10 cellular contexts compared by ENCODE assay signal in genomic region chrX:149830192-149830873, GRCh38. TPM values are rescaled to one million over a fixed set of nuclear protein-coding genes. Genes with fewer than 3 reads are reported as not detected.
DNase-seq lines count a peak whose midpoint lies in the region; ATAC-seq, FAIRE-seq and TF ChIP-seq lines count a peak whose summit lies in the region.
"Had no signal": no experiment of that assay in that cellular context is flagged by ENCODE, and none has a peak within 500 bp of the region (broad histone marks: within the 10 kb centered on the region; RNA-seq: fewer than 3 reads in every experiment).

No MANE protein-coding gene starts in this region.

- 5% methylated on average over 18 of the region's 18 CpGs for WGBS in HepG2 (ENCODE audit: low lambda C conversion rate)

- H3K9ac ChIP-seq in HUES48 (ENCODE audit: low read depth, low read length) (peak overlapping the region; percentile 26), HepG2 (ENCODE audit: insufficient read depth, low read depth, low read length) (no peak overlapping the region)

- no peaks in the 10 kb centered on the region for H3K36me3 ChIP-seq in HUES48 (ENCODE audit: control insufficient read depth, insufficient read depth, low read length)
- H3K36me3 ChIP-seq in HepG2 (replicated peaks in 1 of 2; ENCODE audit: control insufficient read depth in 1 of 2, insufficient read depth in 2 of 2, low read length in 2 of 2) = no peaks in the 10 kb centered on the region
- H3K36me3 ChIP-seq: upper lobe of left lung had no signal

- H3K79me2 ChIP-seq in HepG2 (ENCODE audit: insufficient read depth, low read length) = no peaks in the 10 kb centered on the region

- peaks cover 45% of the 10 kb centered on the region; the same call in 1 of the 2 replicates for H3K4me1 ChIP-seq in HUES48 (ENCODE audit: control insufficient read depth, insufficient read depth, low read length)
- no peaks in the 10 kb centered on the region for H3K4me1 ChIP-seq in HepG2 (ENCODE audit: insufficient read depth, low read length)
- H3K4me1 ChIP-seq: upper lobe of left lung had no signal

- H3K9me3 ChIP-seq in HUES48 (ENCODE audit: control insufficient read depth, insufficient read depth, low read length) (peaks cover 4% of the 10 kb centered on the region), HepG2 (ENCODE audit: low read length) (no peaks in the 10 kb centered on the region)
- H3K9me3 ChIP-seq: upper lobe of left lung had no signal

- H3K27ac ChIP-seq in HUES48 (ENCODE audit: low read depth, low read length) = peak overlapping the region; percentile 91
- no peak overlapping the region for H3K27ac ChIP-seq in HepG2 (ENCODE audit: extremely low read length, insufficient read depth, low read length)
- H3K27ac ChIP-seq: upper lobe of left lung had no signal

- H3K4me3 ChIP-seq in HUES48 (ENCODE audit: low read depth, low read length) (peak overlapping the region; percentile 45), astrocyte of the spinal cord (ENCODE audit: low read depth, low read length) (peak overlapping the region; percentile 25), HepG2 (replicated peaks in 1 of 3; ENCODE audit: insufficient read depth in 1 of 3, low read depth in 2 of 3, low read length in 3 of 3) (no peak overlapping the region)

- no peak for TF ChIP-seq POLR2A in HepG2 (IDR thresholded peaks at IDR 0.05; ENCODE audit: insufficient read depth in 1 of 2, low read depth in 2 of 2, low read length in 2 of 2)

- TF ChIP-seq CTCF in astrocyte of the spinal cord (IDR thresholded peaks at IDR 0.05; ENCODE audit: low read depth, low read length) (no peak), HepG2 (CRISPR knock-in tag; IDR thresholded peaks at IDR 0.05) (no peak)

- no peak for TF ChIP-seq RAD21 in HepG2 (CRISPR knock-in tag; IDR thresholded peaks at IDR 0.05)

- FAIRE-seq in HepG2 (lab: Jason Lieb, UNC) (no peak), urothelium cell line (lab: Jason Lieb, UNC) (no peak)

- H3K4me2 ChIP-seq in HepG2 (ENCODE audit: low read depth, low read length) = peak overlapping the region; percentile 7; the same call in 1 of the 2 replicates

- no peaks in the 10 kb centered on the region for H4K20me1 ChIP-seq in HepG2 (ENCODE audit: insufficient read depth, low read length)

- intact Hi-C loops in Right ventricle myocardium superior (cut with DNase I) = no loop called here
- intact Hi-C loops in left ventricle myocardium superior (cut with micrococcal nuclease) = no loop called here
- intact Hi-C loops in HepG2 (cut with micrococcal nuclease; ENCODE audit: unreplicated experiment) = no loop called here

- in situ Hi-C loops in astrocyte of the spinal cord (cut with HindIII; ENCODE audit: low sequenced_read_pairs) = no loop called here
- in situ Hi-C loops in HepG2 (cut with HindIII; ENCODE audit: extremely low pct_ligation_motif_present, low pct_unique_long_range_greater_than_20kb) = no loop called here

- CTCF ChIA-PET in HepG2 (lab: Yijun Ruan, JAX; ENCODE audit: low intra/inter-chr PET ratio, low total read pairs) = no interaction called here

- POLR2A ChIA-PET in HepG2 (lab: Yijun Ruan, JAX) = no interaction called here

- TF ChIP-seq EP300 in HepG2 (IDR thresholded peaks at IDR 0.05; ENCODE audit: low read depth in 2 of 2, low read length in 2 of 2) (no peak), HepG2 (CRISPR knock-in tag; IDR thresholded peaks at IDR 0.05; ENCODE audit: borderline replicate concordance) (no peak)

- ATAC-seq in Right ventricle myocardium superior (ENCODE audit: poor library complexity) (peak; percentile 27), left ventricle myocardium superior (no peak), HepG2 (no peak)

- no TSS peak for BruUV-seq in HepG2 (replicated peaks; lab: Mats Ljungman, UMichigan)

- no peak for DNase-seq in Right ventricle myocardium superior
- no peak for DNase-seq in left ventricle myocardium superior
- peak; percentile 55 for DNase-seq in astrocyte of the spinal cord (ENCODE audit: low read depth, low spot score)
- no peak for DNase-seq in HepG2 (ENCODE audit: low spot score)
- peak; percentile 2 for DNase-seq in urothelium cell line (ENCODE audit: low spot score)
- DNase-seq in HPDE6-E6E7 (ENCODE audit: extremely low spot score) = no peak
- no peak for DNase-seq in NCI-H1436 (lab: John Stamatoyannopoulos, UW)
- DNase-seq: upper lobe of left lung had no signal

- H3K27me3 ChIP-seq in HUES48 (ENCODE audit: control insufficient read depth, insufficient read depth, low read length) (no peaks in the 10 kb centered on the region), HepG2 (ENCODE audit: control insufficient read depth in 1 of 2, insufficient read depth in 2 of 2, low read length in 2 of 2) (no peaks in the 10 kb centered on the region)
- H3K27me3 ChIP-seq: upper lobe of left lung had no signal

- H2AFZ ChIP-seq in HepG2 (ENCODE audit: low read length) = no peak overlapping the region

RNA-seq across cellular contexts. Expression of gene MAGEA9, which starts 48.6 kb away (rescaled TPM):
- total RNA-seq in Right ventricle myocardium superior = not detected
- not detected for total RNA-seq in left ventricle myocardium superior
- total RNA-seq in HepG2 (2016; rRNA removed; fragmentation: Illumina TruSeq; extraction: Trizol) = 0.07 TPM in 1 of 2 replicates, not detected in the other
- total RNA-seq in HepG2 (2016; cell fraction: cytosol; rRNA removed; fragmentation: Illumina TruSeq; extraction: Trizol; ENCODE audit: low read depth) = not detected in 2 replicates
- total RNA-seq in HepG2 (2016; cell fraction: insoluble cytoplasmic fraction; rRNA removed; fragmentation: Illumina TruSeq; extraction: Trizol) = not detected in 2 replicates
- not detected in 2 replicates for total RNA-seq in HepG2 (2016; cell fraction: membrane; rRNA removed; fragmentation: Illumina TruSeq; extraction: Trizol)
- not detected in 2 replicates for total RNA-seq in HepG2 (2016; cell fraction: nucleus; rRNA removed; fragmentation: Illumina TruSeq; extraction: Trizol)
- not detected in 2 replicates for polyA plus RNA-seq in HepG2 (2011; rRNA removed)
- polyA plus RNA-seq in HepG2 (2011; cell fraction: cytosol; rRNA removed) = not detected in 2 replicates
- not detected in 2 replicates for polyA plus RNA-seq in HepG2 (2011; cell fraction: nucleus; rRNA removed)
- polyA plus RNA-seq in HepG2 (2012) = not detected in 2 replicates
- not detected in 2 replicates for polyA plus RNA-seq in HepG2 (2016; cell fraction: cytosol; fragmentation: Illumina TruSeq; extraction: Trizol; ENCODE audit: low read depth)
- polyA plus RNA-seq in HepG2 (2016; cell fraction: insoluble cytoplasmic fraction; fragmentation: Illumina TruSeq; extraction: Trizol; ENCODE audit: low read depth) = not detected in 2 replicates
- not detected in 2 replicates for polyA plus RNA-seq in HepG2 (2016; cell fraction: membrane; fragmentation: Illumina TruSeq; extraction: Trizol; ENCODE audit: low read depth)
- not detected in 2 replicates for polyA plus RNA-seq in HepG2 (2016; cell fraction: nucleus; fragmentation: Illumina TruSeq; extraction: Trizol; ENCODE audit: insufficient read depth, low read depth)
- not detected in 2 replicates for polyA minus RNA-seq in HepG2 (2011; rRNA and poly(A)+ RNA removed; ENCODE audit: low replicate concordance)
- polyA minus RNA-seq in HepG2 (2011; cell fraction: cytosol; rRNA and poly(A)+ RNA removed) = not detected in 2 replicates
- not detected in 2 replicates for polyA minus RNA-seq in HepG2 (2011; cell fraction: nucleus; rRNA and poly(A)+ RNA removed)
- total RNA-seq: upper lobe of left lung had no signal
- polyA plus RNA-seq: adipose tissue had no signal

RNA-seq across cellular contexts. Expression of gene MAGEA8, which starts 50.6 kb away (rescaled TPM):
- total RNA-seq in Right ventricle myocardium superior (not detected), left ventricle myocardium superior (not detected), HepG2 (2016; rRNA removed; fragmentation: Illumina TruSeq; extraction: Trizol) (0.11 TPM in 1 of 2 replicates, not detected in the other)
- total RNA-seq in HepG2 (2016; cell fraction: cytosol; rRNA removed; fragmentation: Illumina TruSeq; extraction: Trizol; ENCODE audit: low read depth) = not detected in 2 replicates
- total RNA-seq in HepG2 (2016; cell fraction: insoluble cytoplasmic fraction; rRNA removed; fragmentation: Illumina TruSeq; extraction: Trizol) = 0.10 TPM in 1 of 2 replicates, not detected in the other
- total RNA-seq in HepG2 (2016; cell fraction: membrane; rRNA removed; fragmentation: Illumina TruSeq; extraction: Trizol) = not detected in 2 replicates
- total RNA-seq in HepG2 (2016; cell fraction: nucleus; rRNA removed; fragmentation: Illumina TruSeq; extraction: Trizol) = not detected in 2 replicates
- polyA plus RNA-seq in HepG2 (2011; rRNA removed) = 0.07 TPM in 1 of 2 replicates, not detected in the other
- not detected in 2 replicates for polyA plus RNA-seq in HepG2 (2011; cell fraction: cytosol; rRNA removed)
- polyA plus RNA-seq in HepG2 (2011; cell fraction: nucleus; rRNA removed) = not detected in 2 replicates
- polyA plus RNA-seq in HepG2 (2012) = 0.20 TPM in 1 of 2 replicates, not detected in the other
- not detected in 2 replicates for polyA plus RNA-seq in HepG2 (2016; cell fraction: cytosol; fragmentation: Illumina TruSeq; extraction: Trizol; ENCODE audit: low read depth)
- not detected in 2 replicates for polyA plus RNA-seq in HepG2 (2016; cell fraction: insoluble cytoplasmic fraction; fragmentation: Illumina TruSeq; extraction: Trizol; ENCODE audit: low read depth)
- not detected in 2 replicates for polyA plus RNA-seq in HepG2 (2016; cell fraction: membrane; fragmentation: Illumina TruSeq; extraction: Trizol; ENCODE audit: low read depth)
- polyA plus RNA-seq in HepG2 (2016; cell fraction: nucleus; fragmentation: Illumina TruSeq; extraction: Trizol; ENCODE audit: insufficient read depth, low read depth) = not detected in 2 replicates
- not detected in 2 replicates for polyA minus RNA-seq in HepG2 (2011; rRNA and poly(A)+ RNA removed; ENCODE audit: low replicate concordance)
- not detected in 2 replicates for polyA minus RNA-seq in HepG2 (2011; cell fraction: cytosol; rRNA and poly(A)+ RNA removed)
- not detected in 2 replicates for polyA minus RNA-seq in HepG2 (2011; cell fraction: nucleus; rRNA and poly(A)+ RNA removed)
- total RNA-seq: upper lobe of left lung had no signal
- polyA plus RNA-seq: adipose tissue had no signal

RNA-seq across cellular contexts. Expression of gene HSFX1, which starts 56.5 kb away (rescaled TPM):
- 1.9 TPM for total RNA-seq in Right ventricle myocardium superior
- 2.7 TPM for total RNA-seq in left ventricle myocardium superior
- total RNA-seq in HepG2 (2016; rRNA removed; fragmentation: Illumina TruSeq; extraction: Trizol) = 0.09 TPM in 1 of 2 replicates, not detected in the other
- not detected in 2 replicates for total RNA-seq in HepG2 (2016; cell fraction: cytosol; rRNA removed; fragmentation: Illumina TruSeq; extraction: Trizol; ENCODE audit: low read depth)
- 0.24 TPM in 1 of 2 replicates, not detected in the other for total RNA-seq in HepG2 (2016; cell fraction: insoluble cytoplasmic fraction; rRNA removed; fragmentation: Illumina TruSeq; extraction: Trizol)
- not detected in 2 replicates for total RNA-seq in HepG2 (2016; cell fraction: membrane; rRNA removed; fragmentation: Illumina TruSeq; extraction: Trizol)
- not detected in 2 replicates for total RNA-seq in HepG2 (2016; cell fraction: nucleus; rRNA removed; fragmentation: Illumina TruSeq; extraction: Trizol)
- 0.08 and 0.12 TPM in 2 replicates for polyA plus RNA-seq in HepG2 (2011; rRNA removed)
- polyA plus RNA-seq in HepG2 (2011; cell fraction: cytosol; rRNA removed) = 0.03 TPM in 1 of 2 replicates, not detected in the other
- polyA plus RNA-seq in HepG2 (2011; cell fraction: nucleus; rRNA removed) = 0.92 TPM in 2 replicates
- 0.20 and 0.28 TPM in 2 replicates for polyA plus RNA-seq in HepG2 (2012)
- polyA plus RNA-seq in HepG2 (2016; cell fraction: cytosol; fragmentation: Illumina TruSeq; extraction: Trizol; ENCODE audit: low read depth) = not detected in 2 replicates
- polyA plus RNA-seq in HepG2 (2016; cell fraction: insoluble cytoplasmic fraction; fragmentation: Illumina TruSeq; extraction: Trizol; ENCODE audit: low read depth) = not detected in 2 replicates
- not detected in 2 replicates for polyA plus RNA-seq in HepG2 (2016; cell fraction: membrane; fragmentation: Illumina TruSeq; extraction: Trizol; ENCODE audit: low read depth)
- polyA plus RNA-seq in HepG2 (2016; cell fraction: nucleus; fragmentation: Illumina TruSeq; extraction: Trizol; ENCODE audit: insufficient read depth, low read depth) = 0.27 and 0.31 TPM in 2 replicates
- 0.42 and 0.82 TPM in 2 replicates for polyA minus RNA-seq in HepG2 (2011; rRNA and poly(A)+ RNA removed; ENCODE audit: low replicate concordance)
- polyA minus RNA-seq in HepG2 (2011; cell fraction: cytosol; rRNA and poly(A)+ RNA removed) = not detected in 2 replicates
- 0.87 and 0.90 TPM in 2 replicates for polyA minus RNA-seq in HepG2 (2011; cell fraction: nucleus; rRNA and poly(A)+ RNA removed)

Comparison
In these comparisons a context has a peak if more than half of its experiments do, and no peak if none do; other contexts are left out.
1. DNase-seq: peak in astrocyte of the spinal cord (single experiment) and urothelium cell line (single experiment); none in Right ventricle myocardium superior (single experiment), left ventricle myocardium superior (single experiment), HepG2 (single experiment), HPDE6-E6E7 (single experiment) and NCI-H1436 (single experiment).
2. H3K4me3 ChIP-seq: peak in HUES48 (single experiment) and astrocyte of the spinal cord (single experiment); none in HepG2 (0 of 3).